ENCODE assay signal across 22 cellular contexts in the genomic region with DNA sequence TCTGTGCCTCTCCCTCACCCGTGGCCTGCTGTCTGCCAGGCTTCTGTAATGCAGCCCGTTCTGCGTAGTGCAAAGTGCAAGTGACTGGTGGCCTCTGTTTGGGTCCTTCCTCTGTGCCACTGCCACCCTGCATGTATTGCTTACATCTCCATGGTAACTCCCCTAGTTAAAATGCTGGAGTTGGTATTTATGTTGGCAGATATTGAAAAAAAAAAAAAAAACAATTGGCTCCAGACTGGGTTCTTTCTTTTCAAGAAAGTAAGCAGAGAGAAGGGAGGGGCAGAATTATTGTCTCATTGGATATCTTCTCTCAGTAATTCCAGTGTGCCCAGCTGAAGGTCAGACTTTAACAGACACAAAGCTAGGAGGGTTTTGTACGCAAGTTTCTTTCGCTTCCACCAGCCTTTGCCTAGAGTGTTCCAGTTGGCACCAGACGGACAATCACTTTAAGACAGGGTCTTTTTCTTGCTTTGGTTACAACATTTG.
DNase-seq lines count a peak whose midpoint lies in the region; ATAC-seq, FAIRE-seq and TF ChIP-seq lines count a peak whose summit lies in the region.
"Had no signal": no experiment of that assay in that cellular context is flagged by ENCODE, and none has a peak within 500 bp of the region (broad histone marks: within the 10 kb centered on the region; RNA-seq: fewer than 3 reads in every experiment).

No MANE protein-coding gene starts in this region.

- intact Hi-C loops in pancreas (cut with DNase I) = no loop called here

- peak in 1 of 6 donors; percentile 48 for DNase-seq in pancreas
- DNase-seq in tibial nerve (ENCODE audit: low spot score in 2 of 2) = no peak
- no peak for DNase-seq in NCI-H1436 treated with DMSO at 0.1 percent for 48 hours (lab: John Stamatoyannopoulos, UW)
- DNase-seq in activated CD4-positive, alpha-beta T cell treated with anti-CD3 and anti-CD28 coated beads for 4 hours = no peak
- DNase-seq in SKM-1 (lab: John Stamatoyannopoulos, UW; ENCODE audit: unreplicated experiment) = no peak
- DNase-seq: activated CD4-positive, alpha-beta memory T cell treated with anti-CD3 and anti-CD28 coated beads for 36 hours; activated T-cell treated with anti-CD3 and anti-CD28 coated beads, Interleukin-2, amount 50 U/mL, for 24 hours; Calu3; central memory CD4-positive, alpha-beta T cell; effector memory CD8-positive, alpha-beta T cell; GDM1; naive B cell; NCI-H345; retina; stimulated activated CD4-positive, alpha-beta T cell treated with anti-CD3 and anti-CD28 coated beads, Interleukin-1b, Interleukin-23, amount 100 ng/mL, for 48 hours had no signal

- H3K9me3 ChIP-seq in gastroesophageal sphincter (no peaks in the 10 kb centered on the region), pancreas (no peaks in the 10 kb centered on the region), tibial nerve (no peaks in the 10 kb centered on the region)

- TF ChIP-seq POLR2A in gastroesophageal sphincter (IDR thresholded peaks at IDR 0.05) = no peak
- no peak for TF ChIP-seq POLR2A in tibial nerve (IDR thresholded peaks at IDR 0.05)

- peak overlapping the region; percentile 42 to 89 (median 70) for H3K27ac Mint-ChIP-seq in brain
- H3K27ac Mint-ChIP-seq: activated CD4-positive, alpha-beta memory T cell treated with anti-CD3 and anti-CD28 coated beads for 36 hours; activated naive CD4-positive, alpha-beta T cell treated with anti-CD3 and anti-CD28 coated beads, Interleukin-2, amount 50 U/mL, for 72 hours; activated T-cell treated with anti-CD3 and anti-CD28 coated beads, Interleukin-2, amount 50 U/mL, for 24 hours; B cell; effector memory CD8-positive, alpha-beta T cell; naive B cell had no signal

- WGBS in gastroesophageal sphincter (ENCODE audit: low coverage in 1 of 2), 2 donors = 60 to 65% methylated on average over 5 to 6 of the region's 6 CpGs
- 66 to 75% methylated on average over 6 of the region's 6 CpGs for WGBS in pancreas, 2 donors
- WGBS in tibial nerve, 2 donors = 40 to 50% methylated on average over 6 of the region's 6 CpGs

- FAIRE-seq in pancreas (lab: Jason Lieb, UNC) = no peak
- FAIRE-seq: GM12878, HepG2 had no signal

- no peaks in the 10 kb centered on the region for H3K27me3 Mint-ChIP-seq in brain
- H3K27me3 Mint-ChIP-seq: activated CD4-positive, alpha-beta memory T cell treated with anti-CD3 and anti-CD28 coated beads for 36 hours; activated T-cell treated with anti-CD3 and anti-CD28 coated beads, Interleukin-2, amount 50 U/mL, for 24 hours; effector memory CD8-positive, alpha-beta T cell had no signal

- H3K36me3 Mint-ChIP-seq in brain = peaks cover 76% of the 10 kb centered on the region
- H3K36me3 Mint-ChIP-seq: activated CD4-positive, alpha-beta memory T cell treated with anti-CD3 and anti-CD28 coated beads for 36 hours; activated naive CD4-positive, alpha-beta T cell treated with anti-CD3 and anti-CD28 coated beads, Interleukin-2, amount 50 U/mL, for 72 hours; naive B cell had no signal

- TF ChIP-seq EP300 in gastroesophageal sphincter (IDR thresholded peaks at IDR 0.05) (no peak), tibial nerve (IDR thresholded peaks at IDR 0.05) (peak in 1 of 2 donors; percentile 70)

- H3K4me3 ChIP-seq in gastroesophageal sphincter (no peak overlapping the region), pancreas (no peak overlapping the region), tibial nerve (no peak overlapping the region)
- H3K4me3 ChIP-seq: GM12878 had no signal

- TF ChIP-seq CTCF in brain (conservative IDR thresholded peaks at IDR 0.05) (no peak), gastroesophageal sphincter (IDR thresholded peaks at IDR 0.05) (no peak), pancreas (IDR thresholded peaks at IDR 0.05) (no peak), tibial nerve (IDR thresholded peaks at IDR 0.05) (no peak)

- peak overlapping the region in 4 of 5 experiments; percentile 2 to 66 (median 8) for H3K4me3 Mint-ChIP-seq in brain
- H3K4me3 Mint-ChIP-seq: activated CD4-positive, alpha-beta memory T cell treated with anti-CD3 and anti-CD28 coated beads for 36 hours; activated T-cell treated with anti-CD3 and anti-CD28 coated beads, Interleukin-2, amount 50 U/mL, for 24 hours; B cell; effector memory CD8-positive, alpha-beta T cell; naive B cell had no signal

- peak overlapping the region; percentile 75 to 86 (median 80) for H3K27ac ChIP-seq in gastroesophageal sphincter
- no peak overlapping the region for H3K27ac ChIP-seq in pancreas
- H3K27ac ChIP-seq in tibial nerve = peak overlapping the region in 3 of 4 donors; percentile 24 to 73 (median 57)
- H3K27ac ChIP-seq: RWPE1 had no signal

- peaks cover 71% of the 10 kb centered on the region for H3K4me1 Mint-ChIP-seq in brain
- H3K4me1 Mint-ChIP-seq: B cell, naive B cell had no signal

- H3K36me3 ChIP-seq in gastroesophageal sphincter (peaks cover 0 to 18% of the 10 kb centered on the region in 2 donors), pancreas (peaks cover 0 to 8% (median 0%) of the 10 kb centered on the region in 3 donors), tibial nerve (peaks cover 0 to 12% (median 0%) of the 10 kb centered on the region in 3 donors)

- peak; percentile 47 for ATAC-seq in gastroesophageal sphincter
- peak; percentile 24 to 77 (median 73) for ATAC-seq in pancreas
- ATAC-seq: activated naive CD4-positive, alpha-beta T cell treated with anti-CD3 and anti-CD28 coated beads, Interleukin-2, amount 50 U/mL, for 72 hours; effector memory CD8-positive, alpha-beta T cell; GM12878; HepG2 had no signal

- H3K27me3 ChIP-seq in gastroesophageal sphincter = no peaks in the 10 kb centered on the region
- no peaks in the 10 kb centered on the region for H3K27me3 ChIP-seq in pancreas
- no peaks in the 10 kb centered on the region for H3K27me3 ChIP-seq in tibial nerve

- H3K4me1 ChIP-seq in gastroesophageal sphincter (peaks cover 15 to 93% (median 21%) of the 10 kb centered on the region in 3 donors), pancreas (peaks cover 20 to 31% (median 21%) of the 10 kb centered on the region in 3 donors), tibial nerve (peaks cover 0 to 50% (median 2%) of the 10 kb centered on the region in 4 donors)

- no peaks in the 10 kb centered on the region for H3K9me3 Mint-ChIP-seq in brain
- H3K9me3 Mint-ChIP-seq: activated CD4-positive, alpha-beta memory T cell treated with anti-CD3 and anti-CD28 coated beads for 36 hours; activated naive CD4-positive, alpha-beta T cell treated with anti-CD3 and anti-CD28 coated beads, Interleukin-2, amount 50 U/mL, for 72 hours; activated T-cell treated with anti-CD3 and anti-CD28 coated beads, Interleukin-2, amount 50 U/mL, for 24 hours had no signal

Comparison
In these comparisons a context has a peak if more than half of its experiments do, and no peak if none do; other contexts are left out.
1. H3K27ac ChIP-seq: peak in gastroesophageal sphincter (4 of 4) and tibial nerve (3 of 4); none in pancreas (0 of 4).